In genomic region chr1:119453021-119453420, GRCh38 we compare ENCODE assay signal across 13 cellular contexts. TPM values are rescaled to one million over a fixed set of nuclear protein-coding genes. Genes with fewer than 3 reads are reported as not detected.
DNase-seq lines count a peak whose midpoint lies in the region; ATAC-seq and TF ChIP-seq lines count a peak whose summit lies in the region.
"Had no signal": no experiment of that assay in that cellular context is flagged by ENCODE, and none has a peak within 500 bp of the region (broad histone marks: within the 10 kb centered on the region; RNA-seq: fewer than 3 reads in every experiment).

No MANE protein-coding gene starts in this region.

- H3K27ac Mint-ChIP-seq in H9, result peak overlapping the region in 1 of 3 experiments; percentile 5; a peak in 3 of 7 replicates
- H3K27ac Mint-ChIP-seq: nephron; T-helper 1 cell treated with Interleukin-12 subunit alpha and Interleukin-12 subunit beta and Interleukin-4 antibody, amounts not matched to agents 30 μg/mL and 1 μg/mL, for 36 hours had no signal

- no peak overlapping the region for H3K56ac ChIP-seq in H9 (ENCODE audit: insufficient read length, low read depth, low read length)

- no peak overlapping the region for H2AFZ ChIP-seq in H9 (ENCODE audit: low read length)

- no peak overlapping the region for H2BK120ac ChIP-seq in H9 (ENCODE audit: low read depth, low read length, poor library complexity, severe bottlenecking)

- no peaks in the 10 kb centered on the region; the same call in 1 of the 2 replicates for H3K27me3 ChIP-seq in H9 (ENCODE audit: insufficient read depth, low read length)
- H3K27me3 ChIP-seq in gastroesophageal sphincter, result no peaks in the 10 kb centered on the region
- H3K27me3 ChIP-seq in aorta (ENCODE audit: control insufficient read depth in 1 of 2, insufficient read depth in 2 of 2, low read length in 1 of 2), result no peaks in the 10 kb centered on the region
- H3K27me3 ChIP-seq: tibial artery had no signal

- H3K4me3 ChIP-seq in gastroesophageal sphincter (no peak overlapping the region), aorta (ENCODE audit: low read length in 2 of 2) (no peak overlapping the region)
- H3K4me3 ChIP-seq: tibial artery had no signal

- no peak overlapping the region for H4K91ac ChIP-seq in H9 (ENCODE audit: insufficient read length, low read depth, low read length)

- TF ChIP-seq POLR2A in gastroesophageal sphincter (IDR thresholded peaks at IDR 0.05), result no peak

- ATAC-seq in gastroesophageal sphincter (peak; percentile 34), aorta (ENCODE audit: low FRiP score) (no peak)

- no peaks in the 10 kb centered on the region for H3K27me3 Mint-ChIP-seq in H9 (ENCODE audit: low read depth)

- no peak overlapping the region for H3K27ac ChIP-seq in H9 (ENCODE audit: insufficient read length, low read depth, low read length)
- H3K27ac ChIP-seq in gastroesophageal sphincter, result no peak overlapping the region
- no peak overlapping the region for H3K27ac ChIP-seq in aorta (ENCODE audit: low read depth in 1 of 2, low read length in 2 of 2)
- H3K27ac ChIP-seq: tibial artery had no signal

- H3K9me3 ChIP-seq in H9 (ENCODE audit: control insufficient read depth, low read depth, low read length) (no peaks in the 10 kb centered on the region), gastroesophageal sphincter (no peaks in the 10 kb centered on the region), aorta (ENCODE audit: control insufficient read depth, low read length) (no peaks in the 10 kb centered on the region)
- H3K9me3 ChIP-seq: tibial artery had no signal

- no peak overlapping the region for H3T11ph ChIP-seq in H9 (ENCODE audit: low read length)

- H3K4me3 Mint-ChIP-seq in H9, result no peak overlapping the region
- H3K4me3 Mint-ChIP-seq: nephron; T-helper 1 cell treated with Interleukin-12 subunit alpha and Interleukin-12 subunit beta and Interleukin-4 antibody, amounts not matched to agents 30 μg/mL and 1 μg/mL, for 36 hours had no signal

- no peak overlapping the region for H3K4me2 ChIP-seq in H9 (ENCODE audit: insufficient read depth, insufficient read length, low read length)

- H3K79me2 ChIP-seq in H9 (ENCODE audit: insufficient read depth, low read length), result no peaks in the 10 kb centered on the region

- no peak for TF ChIP-seq CTCF in AG09319 (IDR thresholded peaks at IDR 0.05; ENCODE audit: low read depth, low read length)
- no peak for TF ChIP-seq CTCF in H9 (conservative IDR thresholded peaks at IDR 0.05)
- no peak for TF ChIP-seq CTCF in gastroesophageal sphincter (IDR thresholded peaks at IDR 0.05)

- H2BK5ac ChIP-seq in H9 (ENCODE audit: insufficient read length, low read length), result no peak overlapping the region

- H3K79me1 ChIP-seq in H9 (ENCODE audit: insufficient read depth, low read depth, low read length, poor library complexity, severe bottlenecking), result no peaks in the 10 kb centered on the region

- H3K4me1 ChIP-seq in H9 (ENCODE audit: insufficient read depth, low read length) (peaks cover 6% of the 10 kb centered on the region; the same call in 1 of the 2 replicates), gastroesophageal sphincter (no peaks in the 10 kb centered on the region), aorta (ENCODE audit: control insufficient read depth in 1 of 2, insufficient read depth in 2 of 2, low read length in 2 of 2) (no peaks in the 10 kb centered on the region)

- TF ChIP-seq EP300 in gastroesophageal sphincter (IDR thresholded peaks at IDR 0.05), result no peak

- H3K9me3 Mint-ChIP-seq in H9, result no peaks in the 10 kb centered on the region
- H3K9me3 Mint-ChIP-seq: nephron; T-helper 1 cell treated with Interleukin-12 subunit alpha and Interleukin-12 subunit beta and Interleukin-4 antibody, amounts not matched to agents 30 μg/mL and 1 μg/mL, for 36 hours had no signal

- DNase-seq in AG09319 (ENCODE audit: extremely low read depth, low read depth) (peak; percentile 40), H9 (no peak), SW480 (ENCODE audit: low spot score) (peak; percentile 67), aorta (no peak), NCI-H1105 treated with DMSO at 0.1 percent for 48 hours (lab: John Stamatoyannopoulos, UW) (no peak), NCI-H446 (lab: John Stamatoyannopoulos, UW) (no peak)
- no peak for DNase-seq in activated CD4-positive, CD25-positive, alpha-beta regulatory T cell (lab: John Stamatoyannopoulos, UW)
- DNase-seq: NCI-H526 treated with DMSO at 0.1 percent for 48 hours, tibial artery had no signal

- no peak overlapping the region for H3K9ac ChIP-seq in H9 (ENCODE audit: extremely low read depth, insufficient read length, low read length)

- H4K8ac ChIP-seq in H9 (replicated peaks; ENCODE audit: insufficient read length, low read depth, low read length), result no peak overlapping the region

- H4K5ac ChIP-seq in H9 (ENCODE audit: insufficient read length, low read depth, low read length), result no peak overlapping the region

- H3K18ac ChIP-seq in H9 (ENCODE audit: insufficient read length, low read depth, low read length), result no peak overlapping the region

- WGBS in H9 (ENCODE audit: extremely low coverage, insufficient read length, low lambda C conversion rate), result no CpG with 5 or more reads among the region's 3 CpGs
- WGBS in gastroesophageal sphincter (ENCODE audit: low coverage in 1 of 2), 2 donors, result 21 to 69% methylated on average over 3 of the region's 3 CpGs
- WGBS in aorta, 2 donors, result 15 to 19% methylated on average over 3 of the region's 3 CpGs

- no peak overlapping the region for H2BK12ac ChIP-seq in H9 (ENCODE audit: insufficient read length, low read depth, low read length)

- H4K20me1 ChIP-seq in H9 (ENCODE audit: control insufficient read depth, insufficient read depth, insufficient read length), result no peaks in the 10 kb centered on the region

- H2AK5ac ChIP-seq in H9 (ENCODE audit: insufficient read length, low read length), result no peak overlapping the region

- no peaks in the 10 kb centered on the region for H3K36me3 Mint-ChIP-seq in H9 (ENCODE audit: insufficient read depth in 1 of 3, low read depth in 3 of 3)

- H2BK15ac ChIP-seq in H9 (ENCODE audit: low read depth, low read length), result no peak overlapping the region

- H3K36me3 ChIP-seq in gastroesophageal sphincter (no peaks in the 10 kb centered on the region), aorta (ENCODE audit: control insufficient read depth in 1 of 2, insufficient read depth in 2 of 2, low read length in 1 of 2) (no peaks in the 10 kb centered on the region)
- H3K36me3 ChIP-seq: tibial artery had no signal

- H2BK20ac ChIP-seq in H9 (ENCODE audit: low read depth, low read length, poor library complexity, severe bottlenecking), result no peak overlapping the region

- intact Hi-C loops in aorta (cut with DNase I), result no loop called here

- no peak overlapping the region for H3K23ac ChIP-seq in H9 (ENCODE audit: insufficient read length, low read depth, low read length)

- H3K14ac ChIP-seq in H9 (ENCODE audit: insufficient read depth, low read length), result peak overlapping the region; percentile 54; the same call in 1 of the 2 replicates

- H3K4ac ChIP-seq in H9 (ENCODE audit: low read depth, low read length), result no peak overlapping the region

- no peaks in the 10 kb centered on the region for H3K23me2 ChIP-seq in H9 (ENCODE audit: insufficient read length, low read depth, low read length, poor library complexity, severe bottlenecking)

- peaks cover 8 to 14% of the 10 kb centered on the region in 2 experiments for H3K4me1 Mint-ChIP-seq in H9

RNA-seq across cellular contexts. Expression of gene HSD3B2, which starts 38.1 kb away (rescaled TPM):
- not detected in 2 replicates for total RNA-seq in H9 (2021)
- total RNA-seq in gastroesophageal sphincter, result not detected
- total RNA-seq in aorta, result under 1 TPM in 1 of 2 donors, not detected in 1; 0.55 TPM
- polyA plus RNA-seq in aorta, result under 1 TPM in 1 of 2 donors, not detected in 1; 0.23 TPM
- total RNA-seq: dermis microvascular lymphatic vessel endothelial cell had no signal

RNA-seq across cellular contexts. Expression of gene HSD3B1, which starts 54.0 kb away (rescaled TPM):
- total RNA-seq in H9 (2021) (not detected in 2 replicates), gastroesophageal sphincter (not detected), aorta (not detected)
- not detected for polyA plus RNA-seq in aorta
- total RNA-seq: dermis microvascular lymphatic vessel endothelial cell had no signal

Comparison
In these comparisons a context has a peak if more than half of its experiments do, and no peak if none do; other contexts are left out.
1. DNase-seq: peak in AG09319 (single experiment) and SW480 (single experiment); none in H9 (single experiment), activated CD4-positive, CD25-positive, alpha-beta regulatory T cell (0 of 4), aorta (0 of 2), NCI-H1105 treated with DMSO at 0.1 percent for 48 hours (single experiment) and NCI-H446 (0 of 2).